In genomic region chr14:74038015-74038859, GRCh38 we compare ENCODE assay signal across 1 cellular context.
TF ChIP-seq lines count a peak whose summit lies in the region.

No MANE protein-coding gene starts in this region.

TF ChIP-seq in GM23338, 12 proteins besides CTCF, POLR2A, EP300 and RAD21 (continued from another document):
- TF ChIP-seq, protein P1, sequence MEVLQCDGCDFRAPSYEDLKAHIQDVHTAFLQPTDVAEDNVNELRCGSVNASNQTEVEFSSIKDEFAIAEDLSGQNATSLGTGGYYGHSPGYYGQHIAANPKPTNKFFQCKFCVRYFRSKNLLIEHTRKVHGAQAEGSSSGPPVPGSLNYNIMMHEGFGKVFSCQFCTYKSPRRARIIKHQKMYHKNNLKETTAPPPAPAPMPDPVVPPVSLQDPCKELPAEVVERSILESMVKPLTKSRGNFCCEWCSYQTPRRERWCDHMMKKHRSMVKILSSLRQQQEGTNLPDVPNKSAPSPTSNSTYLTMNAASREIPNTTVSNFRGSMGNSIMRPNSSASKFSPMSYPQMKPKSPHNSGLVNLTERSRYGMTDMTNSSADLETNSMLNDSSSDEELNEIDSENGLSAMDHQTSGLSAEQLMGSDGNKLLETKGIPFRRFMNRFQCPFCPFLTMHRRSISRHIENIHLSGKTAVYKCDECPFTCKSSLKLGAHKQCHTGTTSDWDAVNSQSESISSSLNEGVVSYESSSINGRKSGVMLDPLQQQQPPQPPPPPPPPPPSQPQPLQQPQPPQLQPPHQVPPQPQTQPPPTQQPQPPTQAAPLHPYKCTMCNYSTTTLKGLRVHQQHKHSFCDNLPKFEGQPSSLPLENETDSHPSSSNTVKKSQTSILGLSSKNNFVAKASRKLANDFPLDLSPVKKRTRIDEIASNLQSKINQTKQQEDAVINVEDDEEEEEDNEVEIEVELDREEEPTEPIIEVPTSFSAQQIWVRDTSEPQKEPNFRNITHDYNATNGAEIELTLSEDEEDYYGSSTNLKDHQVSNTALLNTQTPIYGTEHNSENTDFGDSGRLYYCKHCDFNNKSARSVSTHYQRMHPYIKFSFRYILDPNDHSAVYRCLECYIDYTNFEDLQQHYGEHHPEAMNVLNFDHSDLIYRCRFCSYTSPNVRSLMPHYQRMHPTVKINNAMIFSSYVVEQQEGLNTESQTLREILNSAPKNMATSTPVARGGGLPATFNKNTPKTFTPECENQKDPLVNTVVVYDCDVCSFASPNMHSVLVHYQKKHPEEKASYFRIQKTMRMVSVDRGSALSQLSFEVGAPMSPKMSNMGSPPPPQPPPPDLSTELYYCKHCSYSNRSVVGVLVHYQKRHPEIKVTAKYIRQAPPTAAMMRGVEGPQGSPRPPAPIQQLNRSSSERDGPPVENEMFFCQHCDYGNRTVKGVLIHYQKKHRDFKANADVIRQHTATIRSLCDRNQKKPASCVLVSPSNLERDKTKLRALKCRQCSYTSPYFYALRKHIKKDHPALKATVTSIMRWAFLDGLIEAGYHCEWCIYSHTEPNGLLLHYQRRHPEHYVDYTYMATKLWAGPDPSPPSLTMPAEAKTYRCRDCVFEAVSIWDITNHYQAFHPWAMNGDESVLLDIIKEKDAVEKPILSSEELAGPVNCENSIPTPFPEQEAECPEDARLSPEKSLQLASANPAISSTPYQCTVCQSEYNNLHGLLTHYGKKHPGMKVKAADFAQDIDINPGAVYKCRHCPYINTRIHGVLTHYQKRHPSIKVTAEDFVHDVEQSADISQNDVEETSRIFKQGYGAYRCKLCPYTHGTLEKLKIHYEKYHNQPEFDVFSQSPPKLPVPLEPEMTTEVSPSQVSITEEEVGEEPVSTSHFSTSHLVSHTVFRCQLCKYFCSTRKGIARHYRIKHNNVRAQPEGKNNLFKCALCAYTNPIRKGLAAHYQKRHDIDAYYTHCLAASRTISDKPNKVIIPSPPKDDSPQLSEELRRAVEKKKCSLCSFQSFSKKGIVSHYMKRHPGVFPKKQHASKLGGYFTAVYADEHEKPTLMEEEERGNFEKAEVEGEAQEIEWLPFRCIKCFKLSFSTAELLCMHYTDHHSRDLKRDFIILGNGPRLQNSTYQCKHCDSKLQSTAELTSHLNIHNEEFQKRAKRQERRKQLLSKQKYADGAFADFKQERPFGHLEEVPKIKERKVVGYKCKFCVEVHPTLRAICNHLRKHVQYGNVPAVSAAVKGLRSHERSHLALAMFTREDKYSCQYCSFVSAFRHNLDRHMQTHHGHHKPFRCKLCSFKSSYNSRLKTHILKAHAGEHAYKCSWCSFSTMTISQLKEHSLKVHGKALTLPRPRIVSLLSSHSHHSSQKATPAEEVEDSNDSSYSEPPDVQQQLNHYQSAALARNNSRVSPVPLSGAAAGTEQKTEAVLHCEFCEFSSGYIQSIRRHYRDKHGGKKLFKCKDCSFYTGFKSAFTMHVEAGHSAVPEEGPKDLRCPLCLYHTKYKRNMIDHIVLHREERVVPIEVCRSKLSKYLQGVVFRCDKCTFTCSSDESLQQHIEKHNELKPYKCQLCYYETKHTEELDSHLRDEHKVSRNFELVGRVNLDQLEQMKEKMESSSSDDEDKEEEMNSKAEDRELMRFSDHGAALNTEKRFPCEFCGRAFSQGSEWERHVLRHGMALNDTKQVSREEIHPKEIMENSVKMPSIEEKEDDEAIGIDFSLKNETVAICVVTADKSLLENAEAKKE (CRISPR knock-in tag; IDR thresholded peaks at IDR 0.05) = no peak
- TF ChIP-seq CREB1 (CRISPR knock-in tag; IDR thresholded peaks at IDR 0.05; ENCODE audit: low read depth) = no peak
- TF ChIP-seq, protein P2, sequence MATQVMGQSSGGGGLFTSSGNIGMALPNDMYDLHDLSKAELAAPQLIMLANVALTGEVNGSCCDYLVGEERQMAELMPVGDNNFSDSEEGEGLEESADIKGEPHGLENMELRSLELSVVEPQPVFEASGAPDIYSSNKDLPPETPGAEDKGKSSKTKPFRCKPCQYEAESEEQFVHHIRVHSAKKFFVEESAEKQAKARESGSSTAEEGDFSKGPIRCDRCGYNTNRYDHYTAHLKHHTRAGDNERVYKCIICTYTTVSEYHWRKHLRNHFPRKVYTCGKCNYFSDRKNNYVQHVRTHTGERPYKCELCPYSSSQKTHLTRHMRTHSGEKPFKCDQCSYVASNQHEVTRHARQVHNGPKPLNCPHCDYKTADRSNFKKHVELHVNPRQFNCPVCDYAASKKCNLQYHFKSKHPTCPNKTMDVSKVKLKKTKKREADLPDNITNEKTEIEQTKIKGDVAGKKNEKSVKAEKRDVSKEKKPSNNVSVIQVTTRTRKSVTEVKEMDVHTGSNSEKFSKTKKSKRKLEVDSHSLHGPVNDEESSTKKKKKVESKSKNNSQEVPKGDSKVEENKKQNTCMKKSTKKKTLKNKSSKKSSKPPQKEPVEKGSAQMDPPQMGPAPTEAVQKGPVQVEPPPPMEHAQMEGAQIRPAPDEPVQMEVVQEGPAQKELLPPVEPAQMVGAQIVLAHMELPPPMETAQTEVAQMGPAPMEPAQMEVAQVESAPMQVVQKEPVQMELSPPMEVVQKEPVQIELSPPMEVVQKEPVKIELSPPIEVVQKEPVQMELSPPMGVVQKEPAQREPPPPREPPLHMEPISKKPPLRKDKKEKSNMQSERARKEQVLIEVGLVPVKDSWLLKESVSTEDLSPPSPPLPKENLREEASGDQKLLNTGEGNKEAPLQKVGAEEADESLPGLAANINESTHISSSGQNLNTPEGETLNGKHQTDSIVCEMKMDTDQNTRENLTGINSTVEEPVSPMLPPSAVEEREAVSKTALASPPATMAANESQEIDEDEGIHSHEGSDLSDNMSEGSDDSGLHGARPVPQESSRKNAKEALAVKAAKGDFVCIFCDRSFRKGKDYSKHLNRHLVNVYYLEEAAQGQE (IDR thresholded peaks at IDR 0.05; ENCODE audit: unreplicated experiment) = no peak
- TF ChIP-seq ZNF114 (CRISPR knock-in tag; IDR thresholded peaks at IDR 0.05) = no peak
- TF ChIP-seq EZH2 (IDR thresholded peaks at IDR 0.05; ENCODE audit: low read depth, unreplicated experiment) = no peak
- no peak for TF ChIP-seq ZNF331 (CRISPR knock-in tag; IDR thresholded peaks at IDR 0.05; ENCODE audit: low read depth)
- TF ChIP-seq POLR2AphosphoS5 (IDR thresholded peaks at IDR 0.05; ENCODE audit: low read depth) = no peak
- no peak for TF ChIP-seq NANOG (IDR thresholded peaks at IDR 0.05; ENCODE audit: borderline replicate concordance)
